ENCODE assay signal across 13 cellular contexts in genomic region chr12:126667340-126667739, GRCh38.
DNase-seq lines count a peak whose midpoint lies in the region; ATAC-seq and TF ChIP-seq lines count a peak whose summit lies in the region.
"Had no signal": no experiment of that assay in that cellular context is flagged by ENCODE, and none has a peak within 500 bp of the region (broad histone marks: within the 10 kb centered on the region; RNA-seq: fewer than 3 reads in every experiment).

No MANE protein-coding gene starts in this region.

- H3K9me3 ChIP-seq in mammary epithelial cell (replicated peaks; ENCODE audit: insufficient read depth, low read length): peaks cover 3% of the 10 kb centered on the region
- H3K9me3 ChIP-seq in mesenchymal stem cell (ENCODE audit: control insufficient read depth, low read length): peaks cover 10% of the 10 kb centered on the region

- H3K79me1 ChIP-seq in mesenchymal stem cell (replicated peaks; ENCODE audit: low read length, poor library complexity, severe bottlenecking): no peaks in the 10 kb centered on the region

- ATAC-seq in GM21367 (IDR thresholded peaks at IDR 0.05; ENCODE audit: unreplicated experiment): no peak
- ATAC-seq in GM21717 (IDR thresholded peaks at IDR 0.05; ENCODE audit: unreplicated experiment): no peak
- ATAC-seq: GM12878 had no signal

- H3K4me2 ChIP-seq in mammary epithelial cell (ENCODE audit: insufficient read depth, low read depth, low read length) (no peak overlapping the region), mesenchymal stem cell (ENCODE audit: low read length, poor library complexity, severe bottlenecking) (no peak overlapping the region)

- H3K36me3 ChIP-seq in BJ (ENCODE audit: control insufficient read depth, insufficient read depth, low read length): no peaks in the 10 kb centered on the region
- no peaks in the 10 kb centered on the region for H3K36me3 ChIP-seq in mammary epithelial cell (ENCODE audit: insufficient read depth, low read length)
- H3K36me3 ChIP-seq in mesenchymal stem cell (ENCODE audit: control insufficient read depth in 1 of 2, insufficient read depth in 2 of 2, low read depth in 1 of 2, low read length in 2 of 2): no peaks in the 10 kb centered on the region

- H3K4me1 ChIP-seq in mammary epithelial cell (ENCODE audit: insufficient read depth, low read length) (peaks cover 4% of the 10 kb centered on the region), mesenchymal stem cell (ENCODE audit: control insufficient read depth, insufficient read depth, low read depth, low read length) (no peaks in the 10 kb centered on the region)
- H3K4me1 ChIP-seq: parathyroid adenoma had no signal

- TF ChIP-seq CTCF in BJ (IDR thresholded peaks at IDR 0.05; ENCODE audit: insufficient read depth, low read depth, low read length) (no peak), mammary epithelial cell (conservative IDR thresholded peaks at IDR 0.05 in 1 of 2, IDR thresholded peaks at IDR 0.05 in 1 of 2; ENCODE audit: extremely low read depth in 1 of 2, insufficient read depth in 1 of 2, low read depth in 1 of 2, low read length in 2 of 2) (no peak)

- no peak overlapping the region for H3K4ac ChIP-seq in mesenchymal stem cell (ENCODE audit: low read depth in 1 of 2, low read length in 2 of 2)

- no peaks in the 10 kb centered on the region for H3K79me2 ChIP-seq in mammary epithelial cell (ENCODE audit: insufficient read depth, low read length)
- H3K79me2 ChIP-seq: parathyroid adenoma had no signal

- H3K27ac ChIP-seq in mammary epithelial cell (ENCODE audit: insufficient read depth, low read depth, low read length): no peak overlapping the region
- H3K27ac ChIP-seq in mesenchymal stem cell (ENCODE audit: low read length, poor library complexity, severe bottlenecking): no peak overlapping the region
- H3K27ac ChIP-seq: parathyroid adenoma had no signal

- no peak overlapping the region for H3K18ac ChIP-seq in mesenchymal stem cell (ENCODE audit: low read depth in 1 of 2, low read length in 2 of 2)

- no peak overlapping the region for H3K23ac ChIP-seq in mesenchymal stem cell (ENCODE audit: low read length in 2 of 2)

- H3K14ac ChIP-seq in mesenchymal stem cell (ENCODE audit: low read length in 2 of 2): no peak overlapping the region

- H2BK15ac ChIP-seq in mesenchymal stem cell (ENCODE audit: low read depth, poor library complexity, severe bottlenecking): no peak overlapping the region

- POLR2A ChIA-PET in BJ (lab: Charles Lee): no interaction called here

- H3K4me3 ChIP-seq in BJ (ENCODE audit: low read depth, low read length) (no peak overlapping the region), mammary epithelial cell (replicated peaks in 1 of 3; ENCODE audit: insufficient read depth in 1 of 3, low read depth in 2 of 3, low read length in 3 of 3) (no peak overlapping the region), mesenchymal stem cell (ENCODE audit: insufficient read depth in 1 of 2, low read depth in 1 of 2, low read length in 2 of 2) (no peak overlapping the region)
- H3K4me3 ChIP-seq: GM12878 had no signal

- H2BK5ac ChIP-seq in mesenchymal stem cell (ENCODE audit: low read depth, low read length, poor library complexity, severe bottlenecking): no peak overlapping the region

- in situ Hi-C loops in mammary epithelial cell (cut with MboI; ENCODE audit: low sequenced_read_pairs in 2 of 2): no loop called here

- H4K20me1 ChIP-seq in mammary epithelial cell (ENCODE audit: insufficient read depth, low read length): no peaks in the 10 kb centered on the region

- H2AFZ ChIP-seq in mammary epithelial cell (ENCODE audit: low read depth, low read length) (no peak overlapping the region), mesenchymal stem cell (ENCODE audit: low read depth, low read length) (no peak overlapping the region)
- H2AFZ ChIP-seq: parathyroid adenoma had no signal

- no peak overlapping the region for H4K91ac ChIP-seq in mesenchymal stem cell (ENCODE audit: low read length)

- CTCF ChIA-PET in BJ (lab: Yijun Ruan, JAX) (interaction anchor here (0.9 to 1.4 kb wide), 4 partner anchors 9 to 278 kb away, joined by 3 to 4 read pairs (median 3); no protein-coding TSS in a partner anchor), mammary epithelial cell (lab: Charles Lee; ENCODE audit: low non-redundant PET) (no interaction called here)

- H3K9ac ChIP-seq in mammary epithelial cell (ENCODE audit: insufficient read depth, low read length) (no peak overlapping the region), mesenchymal stem cell (ENCODE audit: low read length) (peak overlapping the region; percentile 47)
- H3K9ac ChIP-seq: parathyroid adenoma had no signal

- no peak overlapping the region for H2BK120ac ChIP-seq in mesenchymal stem cell (ENCODE audit: low read depth, low read length)

- no peak overlapping the region for H4K8ac ChIP-seq in mesenchymal stem cell (ENCODE audit: low read length)

- no peak overlapping the region for H2AK5ac ChIP-seq in mesenchymal stem cell (ENCODE audit: low read length, severe bottlenecking)

- WGBS in mammary epithelial cell (ENCODE audit: low coverage, missing lambda C conversion rate): 16% methylated on average over 4 of the region's 4 CpGs
- 45% methylated on average over 4 of the region's 4 CpGs for WGBS in mesenchymal stem cell

- no peaks in the 10 kb centered on the region for H3K27me3 ChIP-seq in BJ (ENCODE audit: control insufficient read depth, insufficient read depth, low read length)
- no peaks in the 10 kb centered on the region for H3K27me3 ChIP-seq in mammary epithelial cell (ENCODE audit: insufficient read depth, low read length)
- no peaks in the 10 kb centered on the region for H3K27me3 ChIP-seq in mesenchymal stem cell (ENCODE audit: control insufficient read depth in 1 of 2, insufficient read depth in 1 of 2, low read length in 2 of 2)

- no TSS peak for BruUV-seq in mammary epithelial cell (replicated peaks; lab: Mats Ljungman, UMichigan)

- H2BK12ac ChIP-seq in mesenchymal stem cell (ENCODE audit: low read length in 2 of 2): no peak overlapping the region

- DNase-seq in BJ (ENCODE audit: low read depth) (peak; percentile 73), M059J (ENCODE audit: low read depth) (peak; percentile 81), mammary epithelial cell (peak; percentile 1), mesenchymal stem cell (no peak), SHP77 (lab: John Stamatoyannopoulos, UW) (no peak), NCI-H2107 (lab: John Stamatoyannopoulos, UW) (no peak)
- DNase-seq: activated CD4-positive, alpha-beta memory T cell treated with anti-CD3 and anti-CD28 coated beads for 36 hours; amygdala; substantia nigra had no signal

- dilution Hi-C loops in mammary epithelial cell (cut with HindIII; ENCODE audit: low sequenced_read_pairs): no loop called here

- intact Hi-C loops in mammary epithelial cell (cut with micrococcal nuclease): loop anchor here (5.0 kb wide), 1 partner anchor 715 kb away; no protein-coding TSS in a partner anchor

Comparison
In these comparisons a context has a peak if more than half of its experiments do, and no peak if none do; other contexts are left out.
1. DNase-seq: peak in BJ (single experiment), M059J (single experiment) and mammary epithelial cell (single experiment); none in mesenchymal stem cell (single experiment), SHP77 (0 of 2) and NCI-H2107 (single experiment).